Comparison of ENCODE assay signal across 8 cellular contexts in the genomic region with DNA sequence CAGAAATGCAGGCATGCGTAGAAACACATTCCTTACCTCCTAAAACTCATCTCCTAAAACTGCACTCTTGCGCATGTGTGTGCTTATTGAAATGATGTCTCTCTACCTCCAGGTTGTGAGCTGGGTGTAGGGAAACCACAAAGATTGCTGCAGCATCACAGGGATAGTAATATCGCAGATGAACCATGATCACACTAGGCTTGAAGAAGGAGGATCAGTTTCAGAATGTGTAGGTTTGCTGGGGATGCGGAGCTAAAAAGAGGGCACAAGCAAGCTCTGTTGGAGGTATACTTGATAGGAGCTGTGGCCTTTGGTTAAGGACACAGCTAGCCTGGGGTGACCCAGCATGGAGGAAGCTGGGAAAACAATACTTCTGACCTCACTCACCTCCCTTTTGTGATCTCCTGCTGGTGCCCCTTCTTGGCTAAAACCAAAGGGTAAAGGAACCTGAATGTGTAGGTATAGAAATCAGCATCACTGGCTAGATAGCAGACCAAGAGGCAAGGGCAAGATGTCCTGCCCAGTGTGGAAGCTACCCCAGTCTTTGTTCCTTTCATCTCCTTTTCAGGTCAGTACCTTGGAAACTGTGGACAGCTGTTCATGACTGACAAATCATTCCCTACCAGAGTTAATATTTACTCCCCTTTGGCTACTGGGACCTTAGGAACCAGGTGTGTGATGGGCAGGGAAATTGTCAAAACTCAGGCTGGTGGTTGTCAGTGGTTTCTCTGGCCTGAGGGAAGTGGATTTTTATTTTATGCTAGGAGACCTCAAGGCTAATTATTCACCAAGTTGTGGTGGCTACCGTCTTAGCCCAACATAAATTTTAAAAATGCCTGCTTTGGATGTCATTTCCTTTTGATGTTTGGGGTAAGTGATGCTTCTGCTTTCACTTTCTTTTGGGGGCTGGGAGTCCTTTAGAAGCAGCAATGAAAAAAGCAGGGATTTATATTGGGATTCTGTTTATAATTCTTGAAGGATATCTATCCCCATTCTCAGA.
DNase-seq lines count a peak whose midpoint lies in the region; ATAC-seq and TF ChIP-seq lines count a peak whose summit lies in the region.

No MANE protein-coding gene starts in this region.

- peaks cover 2% of the 10 kb centered on the region for H3K36me3 Mint-ChIP-seq in activated naive CD4-positive, alpha-beta T cell treated with anti-CD3 and anti-CD28 coated beads for 36 hours (ENCODE audit: low read depth)
- no peaks in the 10 kb centered on the region for H3K36me3 Mint-ChIP-seq in activated naive CD4-positive, alpha-beta T cell treated with anti-CD3 and anti-CD28 coated beads, Interleukin-2, amount 10 ng/mL, durations not matched to agents 7 days and 5 days
- peaks cover 11% of the 10 kb centered on the region for H3K36me3 Mint-ChIP-seq in activated CD8-positive, alpha-beta T cell treated with anti-CD3 and anti-CD28 coated beads, Interleukin-2, amount 10 ng/mL, durations not matched to agents 7 days and 5 days (ENCODE audit: low read depth)
- peaks cover 32% of the 10 kb centered on the region for H3K36me3 Mint-ChIP-seq in stimulated activated naive CD8-positive, alpha-beta T cell treated with anti-CD3 and anti-CD28 coated beads, Interleukin-15, Interleukin-2, amounts not matched to agents 100 ng/mL and 50 ng/mL, for 24 hours (ENCODE audit: low read depth)
- H3K36me3 Mint-ChIP-seq in CD4-positive, alpha-beta T cell (ENCODE audit: low read depth), result no peaks in the 10 kb centered on the region

- ATAC-seq in HG03064 (IDR thresholded peaks at IDR 0.05; ENCODE audit: low read depth, unreplicated experiment), result peak; percentile 51
- ATAC-seq in activated CD8-positive, alpha-beta T cell treated with anti-CD3 and anti-CD28 coated beads, Interleukin-2, amount 10 ng/mL, durations not matched to agents 7 days and 5 days, result peak; percentile 15
- no peak for ATAC-seq in CD4-positive, alpha-beta T cell (ENCODE audit: poor library complexity)

- H3K9me3 ChIP-seq in CD4-positive, alpha-beta T cell (ENCODE audit: control insufficient read depth, low read length), result no peaks in the 10 kb centered on the region

- no peak overlapping the region for H3K27ac ChIP-seq in CD4-positive, alpha-beta T cell (ENCODE audit: low read depth, low read length)

- CTCF ChIA-PET in activated naive CD4-positive, alpha-beta T cell treated with anti-CD3 and anti-CD28 coated beads for 36 hours (lab: Charles Lee), result interaction anchor here (1.2 kb wide), 1 partner anchor 95 kb away, joined by 3 read pairs; no protein-coding TSS in a partner anchor
- CTCF ChIA-PET in activated naive CD4-positive, alpha-beta T cell treated with anti-CD3 and anti-CD28 coated beads, Interleukin-2, amount 10 ng/mL, durations not matched to agents 7 days and 5 days (lab: Charles Lee), result no interaction called here
- CTCF ChIA-PET in activated CD8-positive, alpha-beta T cell treated with anti-CD3 and anti-CD28 coated beads, Interleukin-2, amount 10 ng/mL, durations not matched to agents 7 days and 5 days (lab: Charles Lee), result interaction anchor here (1.0 to 1.2 kb wide), 4 partner anchors 9 to 116 kb away, joined by 3 to 5 read pairs (median 4); no protein-coding TSS in a partner anchor
- CTCF ChIA-PET in CD4-positive, alpha-beta T cell (lab: Charles Lee), result no interaction called here

- H3K4me3 Mint-ChIP-seq in activated naive CD4-positive, alpha-beta T cell treated with anti-CD3 and anti-CD28 coated beads for 36 hours, result no peak overlapping the region
- no peak overlapping the region for H3K4me3 Mint-ChIP-seq in activated naive CD4-positive, alpha-beta T cell treated with anti-CD3 and anti-CD28 coated beads, Interleukin-2, amount 10 ng/mL, durations not matched to agents 7 days and 5 days
- peak overlapping the region; percentile 8 for H3K4me3 Mint-ChIP-seq in activated CD8-positive, alpha-beta T cell treated with anti-CD3 and anti-CD28 coated beads, Interleukin-2, amount 10 ng/mL, durations not matched to agents 7 days and 5 days
- H3K4me3 Mint-ChIP-seq in stimulated activated naive CD8-positive, alpha-beta T cell treated with anti-CD3 and anti-CD28 coated beads, Interleukin-15, Interleukin-2, amounts not matched to agents 100 ng/mL and 50 ng/mL, for 24 hours, result peak overlapping the region; percentile 44
- no peak overlapping the region for H3K4me3 Mint-ChIP-seq in CD4-positive, alpha-beta T cell

- POLR2A ChIA-PET in activated CD8-positive, alpha-beta T cell treated with anti-CD3 and anti-CD28 coated beads, Interleukin-2, amount 10 ng/mL, durations not matched to agents 7 days and 5 days (lab: Charles Lee), result interaction anchor here (0.7 to 1.2 kb wide), 2 partner anchors 15 to 40 kb away, joined by 3 read pairs; no protein-coding TSS in a partner anchor
- POLR2A ChIA-PET in CD4-positive, alpha-beta T cell (lab: Charles Lee), result no interaction called here

- intact Hi-C loops in activated naive CD4-positive, alpha-beta T cell treated with anti-CD3 and anti-CD28 coated beads for 36 hours (cut with micrococcal nuclease), result loop anchor here (1.0 to 2.0 kb wide), 3 partner anchors 40 to 121 kb away; no protein-coding TSS in a partner anchor
- intact Hi-C loops in CD4-positive, alpha-beta T cell (cut with DNase I, micrococcal nuclease), result loop anchor here in 1 of 2 experiments (10.0 kb wide), 1 partner anchor 65 kb away; no protein-coding TSS in a partner anchor

- H3K27ac Mint-ChIP-seq in activated naive CD4-positive, alpha-beta T cell treated with anti-CD3 and anti-CD28 coated beads for 36 hours, result peak overlapping the region; percentile 48
- no peak overlapping the region for H3K27ac Mint-ChIP-seq in activated naive CD4-positive, alpha-beta T cell treated with anti-CD3 and anti-CD28 coated beads, Interleukin-2, amount 10 ng/mL, durations not matched to agents 7 days and 5 days
- H3K27ac Mint-ChIP-seq in activated CD8-positive, alpha-beta T cell treated with anti-CD3 and anti-CD28 coated beads, Interleukin-2, amount 10 ng/mL, durations not matched to agents 7 days and 5 days, result peak overlapping the region; percentile 53
- H3K27ac Mint-ChIP-seq in stimulated activated naive CD8-positive, alpha-beta T cell treated with anti-CD3 and anti-CD28 coated beads, Interleukin-15, Interleukin-2, amounts not matched to agents 100 ng/mL and 50 ng/mL, for 24 hours, result peak overlapping the region; percentile 92
- no peak overlapping the region for H3K27ac Mint-ChIP-seq in CD4-positive, alpha-beta T cell

- H3K27me3 ChIP-seq in CD4-positive, alpha-beta T cell (ENCODE audit: control insufficient read depth, insufficient read depth, low read length), result no peaks in the 10 kb centered on the region

- peaks cover 9% of the 10 kb centered on the region for H3K27me3 Mint-ChIP-seq in activated naive CD4-positive, alpha-beta T cell treated with anti-CD3 and anti-CD28 coated beads for 36 hours (ENCODE audit: low read depth)
- peaks cover 20% of the 10 kb centered on the region for H3K27me3 Mint-ChIP-seq in activated naive CD4-positive, alpha-beta T cell treated with anti-CD3 and anti-CD28 coated beads, Interleukin-2, amount 10 ng/mL, durations not matched to agents 7 days and 5 days
- H3K27me3 Mint-ChIP-seq in activated CD8-positive, alpha-beta T cell treated with anti-CD3 and anti-CD28 coated beads, Interleukin-2, amount 10 ng/mL, durations not matched to agents 7 days and 5 days (ENCODE audit: low read depth), result no peaks in the 10 kb centered on the region
- H3K27me3 Mint-ChIP-seq in stimulated activated naive CD8-positive, alpha-beta T cell treated with anti-CD3 and anti-CD28 coated beads, Interleukin-15, Interleukin-2, amounts not matched to agents 100 ng/mL and 50 ng/mL, for 24 hours, result no peaks in the 10 kb centered on the region
- H3K27me3 Mint-ChIP-seq in CD4-positive, alpha-beta T cell, result no peaks in the 10 kb centered on the region

- H3K4me1 Mint-ChIP-seq in activated naive CD4-positive, alpha-beta T cell treated with anti-CD3 and anti-CD28 coated beads for 36 hours (ENCODE audit: low read depth), result peaks cover 48% of the 10 kb centered on the region
- peaks cover 25% of the 10 kb centered on the region for H3K4me1 Mint-ChIP-seq in activated naive CD4-positive, alpha-beta T cell treated with anti-CD3 and anti-CD28 coated beads, Interleukin-2, amount 10 ng/mL, durations not matched to agents 7 days and 5 days
- H3K4me1 Mint-ChIP-seq in activated CD8-positive, alpha-beta T cell treated with anti-CD3 and anti-CD28 coated beads, Interleukin-2, amount 10 ng/mL, durations not matched to agents 7 days and 5 days (ENCODE audit: low read depth), result peaks cover 26% of the 10 kb centered on the region
- peaks cover 93% of the 10 kb centered on the region for H3K4me1 Mint-ChIP-seq in stimulated activated naive CD8-positive, alpha-beta T cell treated with anti-CD3 and anti-CD28 coated beads, Interleukin-15, Interleukin-2, amounts not matched to agents 100 ng/mL and 50 ng/mL, for 24 hours (ENCODE audit: low read depth)
- H3K4me1 Mint-ChIP-seq in CD4-positive, alpha-beta T cell (ENCODE audit: low read depth), result no peaks in the 10 kb centered on the region

- TF ChIP-seq CTCF in CD4-positive, alpha-beta T cell (IDR thresholded peaks at IDR 0.05), result no peak

- DNase-seq in activated naive CD4-positive, alpha-beta T cell treated with anti-CD3 and anti-CD28 coated beads for 36 hours, result peak; percentile 21
- DNase-seq in activated naive CD4-positive, alpha-beta T cell treated with anti-CD3 and anti-CD28 coated beads, Interleukin-2, amount 10 ng/mL, durations not matched to agents 7 days and 5 days, result no peak
- DNase-seq in activated CD8-positive, alpha-beta T cell treated with anti-CD3 and anti-CD28 coated beads, Interleukin-2, amount 10 ng/mL, durations not matched to agents 7 days and 5 days, result peak; percentile 23
- DNase-seq in CD4-positive, alpha-beta T cell, result no peak
- DNase-seq in activated effector memory CD4-positive, alpha-beta T cell treated with Interleukin-2 at 50 U/mL for 16 hours, result no peak
- DNase-seq in D341Med (ENCODE audit: low spot score), result no peak

- peaks cover 4% of the 10 kb centered on the region for H3K9me3 Mint-ChIP-seq in activated naive CD4-positive, alpha-beta T cell treated with anti-CD3 and anti-CD28 coated beads for 36 hours
- peaks cover 3% of the 10 kb centered on the region for H3K9me3 Mint-ChIP-seq in activated naive CD4-positive, alpha-beta T cell treated with anti-CD3 and anti-CD28 coated beads, Interleukin-2, amount 10 ng/mL, durations not matched to agents 7 days and 5 days
- H3K9me3 Mint-ChIP-seq in activated CD8-positive, alpha-beta T cell treated with anti-CD3 and anti-CD28 coated beads, Interleukin-2, amount 10 ng/mL, durations not matched to agents 7 days and 5 days (ENCODE audit: insufficient read depth), result peaks cover 4% of the 10 kb centered on the region
- H3K9me3 Mint-ChIP-seq in stimulated activated naive CD8-positive, alpha-beta T cell treated with anti-CD3 and anti-CD28 coated beads, Interleukin-15, Interleukin-2, amounts not matched to agents 100 ng/mL and 50 ng/mL, for 24 hours, result peaks cover 5% of the 10 kb centered on the region
- H3K9me3 Mint-ChIP-seq in CD4-positive, alpha-beta T cell, result peaks cover 4% of the 10 kb centered on the region

Comparison
In these comparisons a context has a peak if more than half of its experiments do, and no peak if none do; other contexts are left out.
1. DNase-seq: peak in activated naive CD4-positive, alpha-beta T cell treated with anti-CD3 and anti-CD28 coated beads for 36 hours (single experiment) and activated CD8-positive, alpha-beta T cell treated with anti-CD3 and anti-CD28 coated beads, Interleukin-2, amount 10 ng/mL, durations not matched to agents 7 days and 5 days (single experiment); none in activated naive CD4-positive, alpha-beta T cell treated with anti-CD3 and anti-CD28 coated beads, Interleukin-2, amount 10 ng/mL, durations not matched to agents 7 days and 5 days (single experiment), CD4-positive, alpha-beta T cell (0 of 10), activated effector memory CD4-positive, alpha-beta T cell treated with Interleukin-2 at 50 U/mL for 16 hours (single experiment) and D341Med (single experiment).
2. H3K27ac Mint-ChIP-seq: peak in activated naive CD4-positive, alpha-beta T cell treated with anti-CD3 and anti-CD28 coated beads for 36 hours (single experiment), activated CD8-positive, alpha-beta T cell treated with anti-CD3 and anti-CD28 coated beads, Interleukin-2, amount 10 ng/mL, durations not matched to agents 7 days and 5 days (single experiment) and stimulated activated naive CD8-positive, alpha-beta T cell treated with anti-CD3 and anti-CD28 coated beads, Interleukin-15, Interleukin-2, amounts not matched to agents 100 ng/mL and 50 ng/mL, for 24 hours (single experiment); none in activated naive CD4-positive, alpha-beta T cell treated with anti-CD3 and anti-CD28 coated beads, Interleukin-2, amount 10 ng/mL, durations not matched to agents 7 days and 5 days (single experiment) and CD4-positive, alpha-beta T cell (single experiment).
3. CTCF ChIA-PET loops: an anchor here in activated naive CD4-positive, alpha-beta T cell treated with anti-CD3 and anti-CD28 coated beads for 36 hours (1.2 kb wide) and activated CD8-positive, alpha-beta T cell treated with anti-CD3 and anti-CD28 coated beads, Interleukin-2, amount 10 ng/mL, durations not matched to agents 7 days and 5 days (1.0 to 1.2 kb wide); none called in activated naive CD4-positive, alpha-beta T cell treated with anti-CD3 and anti-CD28 coated beads, Interleukin-2, amount 10 ng/mL, durations not matched to agents 7 days and 5 days and CD4-positive, alpha-beta T cell.
4. H3K4me3 Mint-ChIP-seq: peak in activated CD8-positive, alpha-beta T cell treated with anti-CD3 and anti-CD28 coated beads, Interleukin-2, amount 10 ng/mL, durations not matched to agents 7 days and 5 days (single experiment) and stimulated activated naive CD8-positive, alpha-beta T cell treated with anti-CD3 and anti-CD28 coated beads, Interleukin-15, Interleukin-2, amounts not matched to agents 100 ng/mL and 50 ng/mL, for 24 hours (single experiment); none in activated naive CD4-positive, alpha-beta T cell treated with anti-CD3 and anti-CD28 coated beads for 36 hours (single experiment), activated naive CD4-positive, alpha-beta T cell treated with anti-CD3 and anti-CD28 coated beads, Interleukin-2, amount 10 ng/mL, durations not matched to agents 7 days and 5 days (single experiment) and CD4-positive, alpha-beta T cell (single experiment).